22 cellular contexts compared by ENCODE assay signal in genomic region chr13:22496803-22497508, GRCh38.
"Had no signal": no experiment of that assay in that cellular context is flagged by ENCODE, and none has a peak within 500 bp of the region (broad histone marks: within the 10 kb centered on the region; RNA-seq: fewer than 3 reads in every experiment).

No MANE protein-coding gene starts in this region.

- H3K27ac ChIP-seq: left ventricle myocardium inferior, neutrophil, right atrium auricular region, right lobe of liver, tibial nerve, uterus had no signal

- H3K4me1 Mint-ChIP-seq: natural killer cell; stimulated activated memory B cell treated with anti-CD40 and anti-IgM and Interleukin-4, amounts not matched to agents 10 μg/mL and 1 μg/mL and 100 μg/mL, for 72 hours; stimulated activated naive CD8-positive, alpha-beta T cell treated with anti-CD3 and anti-CD28 coated beads, Interleukin-15, amount 100 ng/mL, for 72 hours had no signal

- H3K4me3 ChIP-seq: left ventricle myocardium inferior, lung, right atrium auricular region, right lobe of liver, smooth muscle cell, tibial nerve, uterus had no signal

- H3K36me3 Mint-ChIP-seq: natural killer cell; stimulated activated memory B cell treated with anti-CD40 and anti-IgM and Interleukin-4, amounts not matched to agents 10 μg/mL and 1 μg/mL and 100 μg/mL, for 72 hours; type B pancreatic cell had no signal

- H3K4me1 ChIP-seq: left ventricle myocardium inferior, right atrium auricular region, right lobe of liver, uterus had no signal

- H3K27me3 ChIP-seq: neutrophil, right atrium auricular region, right lobe of liver, tibial nerve, uterus had no signal

- H3K36me3 ChIP-seq: left ventricle myocardium inferior, neutrophil, right atrium auricular region, right lobe of liver, tibial nerve, uterus had no signal

- H3K4me2 ChIP-seq: smooth muscle cell had no signal

- H3K4me3 Mint-ChIP-seq: natural killer cell; stimulated activated memory B cell treated with anti-CD40 and anti-IgM and Interleukin-4, amounts not matched to agents 10 μg/mL and 1 μg/mL and 100 μg/mL, for 72 hours; stimulated activated naive CD8-positive, alpha-beta T cell treated with anti-CD3 and anti-CD28 coated beads, Interleukin-15, amount 100 ng/mL, for 72 hours; type B pancreatic cell had no signal

- DNase-seq: hippocampal formation; islet precursor cell; left ventricle myocardium inferior; natural killer cell; occipital lobe; right lobe of liver; stimulated activated CD4-positive, alpha-beta T cell treated with anti-CD3 and anti-CD28 coated beads, Interleukin-1b, Interleukin-23, amount 100 ng/mL, for 48 hours; stimulated activated CD4-positive, alpha-beta T cell treated with anti-CD3 and anti-CD28 coated beads, Interleukin-2, amount 100 ng/mL, for 48 hours; stimulated activated CD4-positive, alpha-beta T cell treated with anti-CD3 and anti-CD28 coated beads, Interleukin-4, amount 100 ng/mL, for 4 hours; stimulated activated CD8-positive, alpha-beta memory T cell treated with anti-CD3 and anti-CD28 coated beads, Interleukin-4, amount 100 ng/mL, for 48 hours; stimulated activated naive CD4-positive, alpha-beta T cell treated with Interleukin-2 at 50 U/mL for 16 hours; stimulated activated naive CD8-positive, alpha-beta T cell treated with anti-CD3 and anti-CD28 coated beads, Interleukin-15, amount 100 ng/mL, for 72 hours; substantia nigra; uterus had no signal

- H3K27ac Mint-ChIP-seq: natural killer cell; progenitor cell of endocrine pancreas; stimulated activated memory B cell treated with anti-CD40 and anti-IgM and Interleukin-4, amounts not matched to agents 10 μg/mL and 1 μg/mL and 100 μg/mL, for 72 hours; stimulated activated naive CD8-positive, alpha-beta T cell treated with anti-CD3 and anti-CD28 coated beads, Interleukin-15, amount 100 ng/mL, for 72 hours; type B pancreatic cell had no signal

- H3K9me3 Mint-ChIP-seq: type B pancreatic cell had no signal

- H3K9me3 ChIP-seq: neutrophil, right lobe of liver, uterus had no signal

- H3K27me3 Mint-ChIP-seq: progenitor cell of endocrine pancreas; stimulated activated memory B cell treated with anti-CD40 and anti-IgM and Interleukin-4, amounts not matched to agents 10 μg/mL and 1 μg/mL and 100 μg/mL, for 72 hours; stimulated activated naive CD8-positive, alpha-beta T cell treated with anti-CD3 and anti-CD28 coated beads, Interleukin-15, amount 100 ng/mL, for 72 hours; type B pancreatic cell had no signal
